ENCODE assay signal across 8 cellular contexts in genomic region chr2:108447947-108448677, GRCh38. TPM values are rescaled to one million over a fixed set of nuclear protein-coding genes. Genes with fewer than 3 reads are reported as not detected.
DNase-seq lines count a peak whose midpoint lies in the region; ATAC-seq and TF ChIP-seq lines count a peak whose summit lies in the region.

No MANE protein-coding gene starts in this region.

- TF ChIP-seq CTCF in body of pancreas (IDR thresholded peaks at IDR 0.05) (no peak), vagina (IDR thresholded peaks at IDR 0.05) (no peak)

- H3K4me3 ChIP-seq in body of pancreas: peak overlapping the region; percentile 68 to 90
- H3K4me3 ChIP-seq in vagina: peak overlapping the region; percentile 73 to 88

- 28 to 33% methylated on average over 22 to 23 of the region's 23 CpGs for WGBS in body of pancreas, 2 donors

- H3K36me3 ChIP-seq in KOPT-K1 (ENCODE audit: insufficient read depth, low read length): peaks cover 30% of the 10 kb centered on the region
- peaks cover 0 to 6% of the 10 kb centered on the region in 2 donors for H3K36me3 ChIP-seq in body of pancreas (replicated peaks in 1 of 2; ENCODE audit: insufficient read depth in 1 of 2, low read depth in 2 of 2)
- H3K36me3 ChIP-seq in vagina: peaks cover 0 to 5% of the 10 kb centered on the region in 2 donors

- peak; percentile 37 for DNase-seq in DMS79 (lab: John Stamatoyannopoulos, UW)
- DNase-seq in body of pancreas: no peak
- peak; percentile 4 for DNase-seq in medulla oblongata (ENCODE audit: extremely low spot score)
- DNase-seq in vagina (ENCODE audit: extremely low spot score in 2 of 2): no peak

- H3K27me3 ChIP-seq in body of pancreas (no peaks in the 10 kb centered on the region), vagina (no peaks in the 10 kb centered on the region)

- peaks cover 7% of the 10 kb centered on the region for H3K4me1 ChIP-seq in body of pancreas
- H3K4me1 ChIP-seq in vagina: peaks cover 23% of the 10 kb centered on the region

- no peak for ATAC-seq in body of pancreas
- no peak for ATAC-seq in HG03039 (IDR thresholded peaks at IDR 0.05; ENCODE audit: unreplicated experiment)
- no peak for ATAC-seq in GM19328 (IDR thresholded peaks at IDR 0.05; ENCODE audit: unreplicated experiment)
- no peak for ATAC-seq in GM21723 (IDR thresholded peaks at IDR 0.05; ENCODE audit: unreplicated experiment)

- peaks cover 5% of the 10 kb centered on the region for H3K9me3 ChIP-seq in KOPT-K1 (ENCODE audit: insufficient read depth, low read length, poor library complexity, severe bottlenecking)
- H3K9me3 ChIP-seq in body of pancreas: no peaks in the 10 kb centered on the region
- no peaks in the 10 kb centered on the region for H3K9me3 ChIP-seq in vagina

- peak overlapping the region; percentile 68 for H3K27ac ChIP-seq in KOPT-K1 (ENCODE audit: low read depth, low read length, poor library complexity, severe bottlenecking)
- peak overlapping the region; percentile 83 to 92 (median 88) for H3K27ac ChIP-seq in body of pancreas
- peak overlapping the region; percentile 92 for H3K27ac ChIP-seq in vagina

- intact Hi-C loops in body of pancreas (cut with DNase I) (no loop called here), vagina (cut with DNase I) (no loop called here)

- no peak for TF ChIP-seq POLR2A in body of pancreas (IDR thresholded peaks at IDR 0.05)
- no peak for TF ChIP-seq POLR2A in vagina (IDR thresholded peaks at IDR 0.05)

RNA-seq across cellular contexts. Expression of gene GCC2, which starts 0.9 kb away (rescaled TPM):
- total RNA-seq in body of pancreas (10 to 100 TPM; 29.6 to 75.5 TPM), vagina (30.0 TPM)

Comparison
In these comparisons a context has a peak if more than half of its experiments do, and no peak if none do; other contexts are left out.
1. DNase-seq: peak in DMS79 (single experiment) and medulla oblongata (single experiment); none in body of pancreas (0 of 4) and vagina (0 of 2).
2. Peak in every context shown above with its lines, with median percentiles within 50 percentile points of each other: H3K27ac ChIP-seq.